Comparison of ENCODE assay signal across 24 cellular contexts in genomic region chr2:211692689-211693088, GRCh38.
"Had no signal": no experiment of that assay in that cellular context is flagged by ENCODE, and none has a peak within 500 bp of the region (broad histone marks: within the 10 kb centered on the region; RNA-seq: fewer than 3 reads in every experiment).

No MANE protein-coding gene starts in this region.

- H3K36me3 ChIP-seq: stomach, suprapubic skin, thoracic aorta, thyroid gland, tibial nerve, transverse colon, upper lobe of left lung, upper lobe of right lung, uterus, vagina had no signal

- DNase-seq: stimulated activated CD4-positive, alpha-beta T cell treated with anti-CD3 and anti-CD28 coated beads, Interleukin-2, amount 100 ng/mL, for 48 hours; stimulated activated CD4-positive, alpha-beta T cell treated with anti-CD3 and anti-CD28 coated beads, Interleukin-4, amount 100 ng/mL, for 1 hour; stimulated activated CD4-positive, alpha-beta T cell treated with anti-CD3 and anti-CD28 coated beads, Interleukin-4, amount 100 ng/mL, for 24 hours; stimulated activated CD4-positive, alpha-beta T cell treated with anti-CD3 and anti-CD28 coated beads, Interleukin-4, amount 100 ng/mL, for 4 hours; stimulated activated CD8-positive, alpha-beta memory T cell treated with anti-CD3 and anti-CD28 coated beads, Interleukin-4, amount 100 ng/mL, for 48 hours; stimulated activated naive B cell treated with anti-CD40 and anti-IgM and Interleukin-4, amounts not matched to agents 10 μg/mL and 1 μg/mL and 100 μg/mL, for 72 hours; stimulated activated naive CD4-positive, alpha-beta T cell; stimulated activated naive CD4-positive, alpha-beta T cell treated with Interleukin-2 at 50 U/mL for 16 hours; stimulated activated naive CD8-positive, alpha-beta T cell treated with anti-CD3 and anti-CD28 coated beads, Interleukin-15, amount 100 ng/mL, for 72 hours; stimulated activated naive CD8-positive, alpha-beta T cell treated with anti-CD3 and anti-CD28 coated beads, Interleukin-15, Interleukin-2, amounts not matched to agents 100 U/mL and 50 U/mL, for 24 hours; stomach; substantia nigra; testis; thyroid gland; tibial artery; transverse colon; trophoblast cell; upper lobe of left lung; upper lobe of right lung; uterus had no signal

- H3K4me3 ChIP-seq: stomach, suprapubic skin, testis, thoracic aorta, thyroid gland, tibial artery, tibial nerve, transverse colon, upper lobe of left lung, upper lobe of right lung, uterus, vagina had no signal

- H3K9me3 ChIP-seq: stomach, suprapubic skin, testis, thoracic aorta, thyroid gland, tibial artery, tibial nerve, transverse colon, upper lobe of left lung, upper lobe of right lung, uterus, vagina had no signal

- H3K27ac ChIP-seq: stomach, suprapubic skin, testis, thoracic aorta, thyroid gland, tibial artery, tibial nerve, transverse colon, upper lobe of left lung, upper lobe of right lung, uterus, vagina had no signal

- H3K27me3 ChIP-seq: stomach, suprapubic skin, testis, thyroid gland, tibial artery, tibial nerve, transverse colon, upper lobe of left lung, upper lobe of right lung, uterus, vagina had no signal
